Comparison of ENCODE assay signal across 8 cellular contexts in the genomic region with DNA sequence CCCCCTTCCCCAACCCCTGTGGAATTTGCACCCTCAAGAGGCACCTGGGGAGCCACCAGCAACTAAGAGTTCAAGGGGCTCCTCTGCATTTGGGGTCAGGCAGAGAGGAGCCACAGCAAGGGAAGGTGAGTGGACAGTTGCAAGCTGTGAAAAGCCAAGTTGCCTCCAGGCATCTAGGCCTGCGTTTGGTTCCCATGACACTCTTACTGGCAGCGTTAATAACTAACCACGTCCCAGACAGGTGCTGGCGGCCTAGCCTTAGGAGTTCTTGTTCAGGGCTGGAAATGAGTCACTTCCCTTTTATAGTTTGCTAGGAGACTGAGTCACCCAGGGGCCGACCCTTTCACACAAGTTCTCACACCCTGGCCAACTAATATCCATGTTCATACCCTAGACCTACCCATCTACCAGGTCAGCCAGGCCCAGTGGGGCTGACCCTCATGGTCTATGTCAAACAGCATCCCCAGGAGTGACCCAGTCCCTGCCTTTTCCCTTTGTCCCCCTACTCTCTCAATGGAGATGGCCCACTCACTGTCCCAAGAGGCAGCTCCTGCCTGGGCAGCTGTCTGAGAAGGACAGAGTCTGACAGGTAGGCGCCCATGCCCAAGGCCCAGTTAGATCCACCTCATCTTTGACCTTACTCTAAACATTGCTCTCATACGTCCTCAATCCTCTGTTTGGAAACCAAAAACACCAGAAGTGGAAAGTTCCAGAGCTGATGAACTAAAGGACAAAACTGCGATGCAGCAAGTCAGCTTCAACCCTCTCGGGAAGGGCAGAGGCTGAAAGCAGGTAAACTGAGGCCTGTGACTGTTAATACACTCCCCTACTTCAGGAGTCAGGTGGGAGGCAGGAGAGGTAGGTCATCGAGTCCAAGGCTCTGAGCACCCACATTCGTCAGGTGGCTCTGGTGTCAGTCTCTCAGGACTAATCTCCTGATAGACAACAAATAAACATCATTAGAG.
DNase-seq lines count a peak whose midpoint lies in the region; ATAC-seq and TF ChIP-seq lines count a peak whose summit lies in the region.

No MANE protein-coding gene starts in this region.

- DNase-seq in activated CD4-positive, alpha-beta T cell treated with anti-CD3 and anti-CD28 coated beads for 4 hours, result peak; percentile 6 to 33
- no peak for DNase-seq in activated CD4-positive, alpha-beta T cell treated with anti-CD3 and anti-CD28 coated beads, Interleukin-2, amount 50 U/mL, for 1 hour
- peak; percentile 4 for DNase-seq in KBM-7
- peak; percentile 40 for DNase-seq in activated CD4-positive, CD25-positive, alpha-beta regulatory T cell treated with anti-CD3 and anti-CD28 coated beads, Interleukin-2, amount 50 U/mL, for 72 hours
- no peak for DNase-seq in left ventricle myocardium superior
- peak; percentile 9 for DNase-seq in stimulated activated CD8-positive, alpha-beta memory T cell treated with anti-CD3 and anti-CD28 coated beads, Interleukin-12 subunit alpha, Interleukin-12 subunit beta, amount 100 ng/mL, for 24 hours (ENCODE audit: extremely low read depth)
- DNase-seq in lower leg skin (ENCODE audit: low spot score in 2 of 2), result no peak

- TF ChIP-seq POLR2A in lower leg skin (IDR thresholded peaks at IDR 0.05), result no peak

- H3K4me3 ChIP-seq in lower leg skin (ENCODE audit: low read depth, poor library complexity, severe bottlenecking), result no peak overlapping the region

- intact Hi-C loops in left ventricle myocardium superior (cut with micrococcal nuclease) (no loop called here), lower leg skin (cut with DNase I; ENCODE audit: low total_unique reads) (no loop called here)

- in situ Hi-C loops in KBM-7 (cut with MboI; ENCODE audit: low pct_unique_long_range_greater_than_20kb, low sequenced_read_pairs), result no loop called here

- peak in 1 of 3 donors; percentile 38 for TF ChIP-seq CTCF in lower leg skin (IDR thresholded peaks at IDR 0.05)

- WGBS in lower leg skin, 2 donors, result 59 to 65% methylated on average over 11 of the region's 11 CpGs

- peak; percentile 42 for ATAC-seq in GM21786 (IDR thresholded peaks at IDR 0.05; ENCODE audit: unreplicated experiment)
- peak; percentile 33 for ATAC-seq in left ventricle myocardium superior

Comparison
In these comparisons a context has a peak if more than half of its experiments do, and no peak if none do; other contexts are left out.
1. DNase-seq: peak in activated CD4-positive, alpha-beta T cell treated with anti-CD3 and anti-CD28 coated beads for 4 hours (2 of 2), KBM-7 (single experiment), activated CD4-positive, CD25-positive, alpha-beta regulatory T cell treated with anti-CD3 and anti-CD28 coated beads, Interleukin-2, amount 50 U/mL, for 72 hours (single experiment) and stimulated activated CD8-positive, alpha-beta memory T cell treated with anti-CD3 and anti-CD28 coated beads, Interleukin-12 subunit alpha, Interleukin-12 subunit beta, amount 100 ng/mL, for 24 hours (single experiment); none in activated CD4-positive, alpha-beta T cell treated with anti-CD3 and anti-CD28 coated beads, Interleukin-2, amount 50 U/mL, for 1 hour (single experiment), left ventricle myocardium superior (single experiment) and lower leg skin (0 of 2).